16 cellular contexts compared by ENCODE assay signal in genomic region chr13:109862627-109863026, GRCh38.
DNase-seq lines count a peak whose midpoint lies in the region; ATAC-seq and TF ChIP-seq lines count a peak whose summit lies in the region.
"Had no signal": no experiment of that assay in that cellular context is flagged by ENCODE, and none has a peak within 500 bp of the region (broad histone marks: within the 10 kb centered on the region; RNA-seq: fewer than 3 reads in every experiment).

No MANE protein-coding gene starts in this region.

- no peaks in the 10 kb centered on the region for H3K9me3 ChIP-seq in mammary epithelial cell (replicated peaks; ENCODE audit: insufficient read depth, low read length)
- H3K9me3 ChIP-seq in lower lobe of right lung: no peaks in the 10 kb centered on the region
- H3K9me3 ChIP-seq: BE2C, transverse colon had no signal

- intact Hi-C loops in mammary epithelial cell (cut with micrococcal nuclease) (loop anchor here (10.0 kb wide), 1 partner anchor 212 kb away; no protein-coding TSS in a partner anchor), lower lobe of right lung (cut with DNase I) (no loop called here), head of caudate nucleus (cut with DNase I) (no loop called here)

- H3K4me3 ChIP-seq in mammary epithelial cell (replicated peaks in 1 of 3; ENCODE audit: insufficient read depth in 1 of 3, low read depth in 2 of 3, low read length in 3 of 3) (no peak overlapping the region), lower lobe of right lung (no peak overlapping the region)
- H3K4me3 ChIP-seq: transverse colon had no signal

- CTCF ChIA-PET in mammary epithelial cell (lab: Charles Lee; ENCODE audit: low non-redundant PET): no interaction called here

- H3K4me2 ChIP-seq in mammary epithelial cell (ENCODE audit: insufficient read depth, low read depth, low read length): peak overlapping the region; percentile 49

- WGBS in mammary epithelial cell (ENCODE audit: low coverage, missing lambda C conversion rate): 0% methylated on average over 2 of the region's 2 CpGs

- H2AFZ ChIP-seq in mammary epithelial cell (ENCODE audit: low read depth, low read length): peak overlapping the region; percentile 8

- TF ChIP-seq CTCF in mammary epithelial cell (conservative IDR thresholded peaks at IDR 0.05 in 1 of 2, IDR thresholded peaks at IDR 0.05 in 1 of 2; ENCODE audit: extremely low read depth in 1 of 2, insufficient read depth in 1 of 2, low read depth in 1 of 2, low read length in 2 of 2) (no peak), lower lobe of right lung (IDR thresholded peaks at IDR 0.05) (no peak)

- in situ Hi-C loops in mammary epithelial cell (cut with MboI; ENCODE audit: low sequenced_read_pairs in 2 of 2): no loop called here

- no peaks in the 10 kb centered on the region for H3K79me2 ChIP-seq in mammary epithelial cell (ENCODE audit: insufficient read depth, low read length)

- BruUV-seq in mammary epithelial cell (replicated peaks; lab: Mats Ljungman, UMichigan): no TSS peak

- H3K9ac ChIP-seq in mammary epithelial cell (ENCODE audit: insufficient read depth, low read length): no peak overlapping the region

- H3K36me3 ChIP-seq in mammary epithelial cell (ENCODE audit: insufficient read depth, low read length): no peaks in the 10 kb centered on the region
- H3K36me3 ChIP-seq in lower lobe of right lung: no peaks in the 10 kb centered on the region
- H3K36me3 ChIP-seq: BE2C, transverse colon had no signal

- H3K4me1 ChIP-seq in mammary epithelial cell (ENCODE audit: insufficient read depth, low read length): peaks cover 22% of the 10 kb centered on the region
- H3K4me1 ChIP-seq in lower lobe of right lung: peaks cover 13% of the 10 kb centered on the region
- H3K4me1 ChIP-seq: BE2C, transverse colon had no signal

- no peaks in the 10 kb centered on the region for H4K20me1 ChIP-seq in mammary epithelial cell (ENCODE audit: insufficient read depth, low read length)

- no peaks in the 10 kb centered on the region for H3K27me3 ChIP-seq in mammary epithelial cell (ENCODE audit: insufficient read depth, low read length)
- H3K27me3 ChIP-seq in lower lobe of right lung (ENCODE audit: low read depth): no peaks in the 10 kb centered on the region
- H3K27me3 ChIP-seq: transverse colon had no signal

- peak; percentile 84 for DNase-seq in DMS79 treated with DMSO at 0.1 percent for 48 hours (lab: John Stamatoyannopoulos, UW)
- DNase-seq in MV-4-11 (lab: John Stamatoyannopoulos, UW): peak; percentile 73
- peak; percentile 80 for DNase-seq in mammary epithelial cell
- DNase-seq in lower lobe of right lung: no peak
- no peak for DNase-seq in foreskin melanocyte
- DNase-seq in head of caudate nucleus: no peak
- DNase-seq: activated CD4-positive, alpha-beta T cell treated with anti-CD3 and anti-CD28 coated beads, Interleukin-2, amount 50 U/mL, for 48 hours; aorta; BE2C; DND-41; naive thymus-derived CD4-positive, alpha-beta T cell; NCI-H1105 treated with DMSO at 0.1 percent for 48 hours; NCI-H526; transverse colon had no signal

- dilution Hi-C loops in mammary epithelial cell (cut with HindIII; ENCODE audit: low sequenced_read_pairs): loop anchor here (5.0 kb wide), 1 partner anchor 65 kb away; no protein-coding TSS in a partner anchor

- ATAC-seq in lower lobe of right lung (peak; percentile 86 to 93), HG02938 (IDR thresholded peaks at IDR 0.05; ENCODE audit: unreplicated experiment) (no peak), HG02885 (IDR thresholded peaks at IDR 0.05; ENCODE audit: poor library complexity, unreplicated experiment) (no peak)
- ATAC-seq: naive thymus-derived CD4-positive, alpha-beta T cell had no signal

- H3K27ac ChIP-seq in mammary epithelial cell (ENCODE audit: insufficient read depth, low read depth, low read length): no peak overlapping the region
- H3K27ac ChIP-seq in lower lobe of right lung: no peak overlapping the region
- H3K27ac ChIP-seq: transverse colon had no signal

Comparison
In these comparisons a context has a peak if more than half of its experiments do, and no peak if none do; other contexts are left out.
1. DNase-seq: peak in DMS79 treated with DMSO at 0.1 percent for 48 hours (single experiment), MV-4-11 (single experiment) and mammary epithelial cell (single experiment); none in lower lobe of right lung (single experiment), foreskin melanocyte (single experiment) and head of caudate nucleus (0 of 42).
2. ATAC-seq: peak in lower lobe of right lung (2 of 2); none in HG02938 (single experiment) and HG02885 (single experiment).